19 cellular contexts compared by ENCODE assay signal in genomic region chr17:14699569-14700190, GRCh38.
DNase-seq lines count a peak whose midpoint lies in the region; ATAC-seq and TF ChIP-seq lines count a peak whose summit lies in the region.
"Had no signal": no experiment of that assay in that cellular context is flagged by ENCODE, and none has a peak within 500 bp of the region (broad histone marks: within the 10 kb centered on the region; RNA-seq: fewer than 3 reads in every experiment).

No MANE protein-coding gene starts in this region.

- no peaks in the 10 kb centered on the region for H3K79me2 ChIP-seq in hepatocyte
- no peaks in the 10 kb centered on the region for H3K79me2 ChIP-seq in osteoblast (ENCODE audit: insufficient read depth, low read length)

- WGBS in hepatocyte (ENCODE audit: low lambda C conversion rate, missing lambda C conversion rate) = 44% methylated on average over 1 of the region's 1 CpG

- H3K4me2 ChIP-seq in hepatocyte (no peak overlapping the region), osteoblast (ENCODE audit: insufficient read depth, low read length) (no peak overlapping the region)

- H3K9me3 ChIP-seq in hepatocyte (ENCODE audit: low read depth) (no peaks in the 10 kb centered on the region), osteoblast (ENCODE audit: low read depth, low read length) (no peaks in the 10 kb centered on the region), MG63 (no peaks in the 10 kb centered on the region)
- H3K9me3 ChIP-seq: psoas muscle, SJCRH30 had no signal

- DNase-seq in HuH-7.5 (ENCODE audit: low spot score) (peak; percentile 23), NCI-H748 treated with DMSO at 0.1 percent for 48 hours (lab: John Stamatoyannopoulos, UW) (peak; percentile 65), hepatocyte (ENCODE audit: low spot score) (peak; percentile 7), osteoblast (ENCODE audit: insufficient read length, low spot score, missing footprints) (peak; percentile 36), cortex of kidney (lab: John Stamatoyannopoulos, UW) (no peak), MG63 (no peak)
- DNase-seq in stimulated activated CD4-positive, alpha-beta T cell treated with anti-CD3 and anti-CD28 coated beads, Interleukin-4, amount 100 ng/mL, for 1 hour = no peak
- DNase-seq: activated CD8-positive, alpha-beta memory T cell treated with anti-CD3 and anti-CD28 coated beads, Interleukin-2, amount 50 U/mL, for 4 hours; activated naive CD8-positive, alpha-beta T cell treated with anti-CD3 and anti-CD28 coated beads for 36 hours; CD8-positive, alpha-beta T cell; heart left ventricle; Karpas-422; natural killer cell; psoas muscle; SJCRH30; small intestine; stimulated activated CD4-positive, alpha-beta T cell treated with anti-CD3 and anti-CD28 coated beads, Interleukin-2, amount 100 ng/mL, for 48 hours; stimulated activated naive CD8-positive, alpha-beta T cell treated with anti-CD3 and anti-CD28 coated beads, Interleukin-15, amount 100 ng/mL, for 72 hours had no signal

- H3K27me3 ChIP-seq in hepatocyte = no peaks in the 10 kb centered on the region
- H3K27me3 ChIP-seq in osteoblast (ENCODE audit: insufficient read depth, low read length) = no peaks in the 10 kb centered on the region
- H3K27me3 ChIP-seq in MG63 = no peaks in the 10 kb centered on the region
- H3K27me3 ChIP-seq: SJCRH30 had no signal

- no peaks in the 10 kb centered on the region for H4K20me1 ChIP-seq in hepatocyte (ENCODE audit: insufficient read depth, poor library complexity, severe bottlenecking)
- H4K20me1 ChIP-seq in osteoblast (ENCODE audit: insufficient read depth, low read length) = no peaks in the 10 kb centered on the region

- no peak overlapping the region for H2AFZ ChIP-seq in hepatocyte
- H2AFZ ChIP-seq in osteoblast (ENCODE audit: low read length) = no peak overlapping the region

- H3K4me3 ChIP-seq in hepatocyte (no peak overlapping the region), osteoblast (ENCODE audit: insufficient read depth, low read length) (no peak overlapping the region), MG63 (no peak overlapping the region)
- H3K4me3 ChIP-seq: heart left ventricle, psoas muscle, SJCRH30 had no signal

- ATAC-seq in HG02571 (IDR thresholded peaks at IDR 0.05; ENCODE audit: unreplicated experiment) = no peak
- ATAC-seq: CD8-positive, alpha-beta T cell; heart left ventricle; natural killer cell; psoas muscle; stimulated activated naive CD8-positive, alpha-beta T cell treated with anti-CD3 and anti-CD28 coated beads, Interleukin-15, amount 100 ng/mL, for 72 hours had no signal

- H3K9me2 ChIP-seq in hepatocyte (replicated peaks; ENCODE audit: insufficient read depth) = peaks cover 3% of the 10 kb centered on the region

- TF ChIP-seq CTCF in hepatocyte (IDR thresholded peaks at IDR 0.05; ENCODE audit: poor library complexity) (no peak), osteoblast (IDR thresholded peaks at IDR 0.05; ENCODE audit: extremely low read depth, low read depth, low read length) (no peak)

- H3K27ac ChIP-seq in hepatocyte (no peak overlapping the region), osteoblast (ENCODE audit: low read depth, low read length) (no peak overlapping the region)
- H3K27ac ChIP-seq: heart left ventricle, psoas muscle, SJCRH30 had no signal

- no peaks in the 10 kb centered on the region for H3K36me3 ChIP-seq in hepatocyte (replicated peaks; ENCODE audit: insufficient read depth, low read depth)
- H3K36me3 ChIP-seq in osteoblast (ENCODE audit: insufficient read depth, low read length) = no peaks in the 10 kb centered on the region
- H3K36me3 ChIP-seq in MG63 = no peaks in the 10 kb centered on the region
- H3K36me3 ChIP-seq: heart left ventricle, SJCRH30 had no signal

- H3K4me1 ChIP-seq in hepatocyte (ENCODE audit: insufficient read depth) (peaks cover 12% of the 10 kb centered on the region), osteoblast (ENCODE audit: insufficient read depth, low read length) (no peaks in the 10 kb centered on the region)
- H3K4me1 ChIP-seq: heart left ventricle, psoas muscle, SJCRH30 had no signal

Comparison
In these comparisons a context has a peak if more than half of its experiments do, and no peak if none do; other contexts are left out.
1. DNase-seq: peak in HuH-7.5 (single experiment), NCI-H748 treated with DMSO at 0.1 percent for 48 hours (single experiment), hepatocyte (single experiment) and osteoblast (single experiment); none in cortex of kidney (single experiment), MG63 (single experiment) and stimulated activated CD4-positive, alpha-beta T cell treated with anti-CD3 and anti-CD28 coated beads, Interleukin-4, amount 100 ng/mL, for 1 hour (single experiment).